8 cellular contexts compared by ENCODE assay signal in genomic region chr17:50372222-50372621, GRCh38. TPM values are rescaled to one million over a fixed set of nuclear protein-coding genes. Genes with fewer than 3 reads are reported as not detected.
A peak's percentile ranks its signal among the peaks of the same experiment; 100 is the strongest.
DNase-seq lines count a peak whose midpoint lies in the region; ATAC-seq lines count a peak whose summit lies in the region.

No MANE protein-coding gene starts in this region.

- H3K4me3 ChIP-seq in iPS-15b (ENCODE audit: low read depth, low read length) = peak overlapping the region; percentile 98

- intact Hi-C loops in posterior cingulate gyrus (cut with DNase I) = no loop called here

- peak; percentile 6 for ATAC-seq in HG03342 (IDR thresholded peaks at IDR 0.05; ENCODE audit: unreplicated experiment)
- no peak for ATAC-seq in activated naive CD4-positive, alpha-beta T cell treated with anti-CD3 and anti-CD28 coated beads, Interleukin-2, amount 50 U/mL, for 72 hours
- no peak for ATAC-seq in stimulated activated memory B cell treated with anti-CD40 and anti-IgM and Interleukin-4, amounts not matched to agents 10 μg/mL and 1 μg/mL and 100 μg/mL, for 72 hours
- ATAC-seq in GM19452 (IDR thresholded peaks at IDR 0.05; ENCODE audit: unreplicated experiment) = no peak

- H3K36me3 Mint-ChIP-seq in activated naive CD4-positive, alpha-beta T cell treated with anti-CD3 and anti-CD28 coated beads, Interleukin-2, amount 50 U/mL, for 72 hours = peaks cover 28 to 53% of the 10 kb centered on the region in 2 donors
- peaks cover 19% of the 10 kb centered on the region for H3K36me3 Mint-ChIP-seq in stimulated activated memory B cell treated with anti-CD40 and anti-IgM and Interleukin-4, amounts not matched to agents 10 μg/mL and 1 μg/mL and 100 μg/mL, for 72 hours

- H3K4me1 ChIP-seq in iPS-15b (ENCODE audit: control insufficient read depth, insufficient read depth, low read length) = no peaks in the 10 kb centered on the region

- H3K27me3 Mint-ChIP-seq in stimulated activated memory B cell treated with anti-CD40 and anti-IgM and Interleukin-4, amounts not matched to agents 10 μg/mL and 1 μg/mL and 100 μg/mL, for 72 hours = no peaks in the 10 kb centered on the region

- H3K36me3 ChIP-seq in iPS-15b (ENCODE audit: control insufficient read depth, insufficient read depth, low read length) = peaks cover 33% of the 10 kb centered on the region

- H3K9ac ChIP-seq in iPS-15b (ENCODE audit: low read depth, low read length) = peak overlapping the region; percentile 97

- DNase-seq in activated naive CD4-positive, alpha-beta T cell treated with anti-CD3 and anti-CD28 coated beads, Interleukin-2, amount 50 U/mL, for 72 hours (ENCODE audit: low spot score in 2 of 2) = no peak
- DNase-seq in 8988T = no peak
- DNase-seq in C1 segment of cervical spinal cord (lab: John Stamatoyannopoulos, UW) = no peak
- no peak for DNase-seq in posterior cingulate gyrus

- no peaks in the 10 kb centered on the region for H3K9me3 Mint-ChIP-seq in activated naive CD4-positive, alpha-beta T cell treated with anti-CD3 and anti-CD28 coated beads, Interleukin-2, amount 50 U/mL, for 72 hours
- H3K9me3 Mint-ChIP-seq in stimulated activated memory B cell treated with anti-CD40 and anti-IgM and Interleukin-4, amounts not matched to agents 10 μg/mL and 1 μg/mL and 100 μg/mL, for 72 hours = no peaks in the 10 kb centered on the region

- peak overlapping the region; percentile 98 to 99 for H3K27ac Mint-ChIP-seq in activated naive CD4-positive, alpha-beta T cell treated with anti-CD3 and anti-CD28 coated beads, Interleukin-2, amount 50 U/mL, for 72 hours
- H3K27ac Mint-ChIP-seq in stimulated activated memory B cell treated with anti-CD40 and anti-IgM and Interleukin-4, amounts not matched to agents 10 μg/mL and 1 μg/mL and 100 μg/mL, for 72 hours = peak overlapping the region; percentile 96

- H3K9me3 ChIP-seq in iPS-15b (ENCODE audit: control insufficient read depth, insufficient read depth, low read length) = no peaks in the 10 kb centered on the region

- peak overlapping the region; percentile 93 for H3K4me3 Mint-ChIP-seq in stimulated activated memory B cell treated with anti-CD40 and anti-IgM and Interleukin-4, amounts not matched to agents 10 μg/mL and 1 μg/mL and 100 μg/mL, for 72 hours

- no peaks in the 10 kb centered on the region for H3K27me3 ChIP-seq in iPS-15b (ENCODE audit: control insufficient read depth, insufficient read depth, low read length)

- peaks cover 18% of the 10 kb centered on the region for H3K4me1 Mint-ChIP-seq in stimulated activated memory B cell treated with anti-CD40 and anti-IgM and Interleukin-4, amounts not matched to agents 10 μg/mL and 1 μg/mL and 100 μg/mL, for 72 hours

RNA-seq across cellular contexts. Expression of gene MRPL27, which starts 0.8 kb away (rescaled TPM):
- total RNA-seq in activated naive CD4-positive, alpha-beta T cell treated with anti-CD3 and anti-CD28 coated beads, Interleukin-2, amount 50 U/mL, for 72 hours = 10 to 100 TPM; 63.6 to 91.4 TPM

RNA-seq across cellular contexts. Expression of gene EME1, which starts 0.8 kb away (rescaled TPM):
- total RNA-seq in activated naive CD4-positive, alpha-beta T cell treated with anti-CD3 and anti-CD28 coated beads, Interleukin-2, amount 50 U/mL, for 72 hours = 100 to 1,000 TPM in 1 of 2 donors, 10 to 100 TPM in 1; 45.9 to 101 TPM

RNA-seq across cellular contexts. Expression of gene LRRC59, which starts 25.1 kb away (rescaled TPM):
- 10 to 100 TPM; 40.3 to 66.7 TPM for total RNA-seq in activated naive CD4-positive, alpha-beta T cell treated with anti-CD3 and anti-CD28 coated beads, Interleukin-2, amount 50 U/mL, for 72 hours

RNA-seq across cellular contexts. Expression of gene XYLT2, which starts 26.3 kb away (rescaled TPM):
- total RNA-seq in activated naive CD4-positive, alpha-beta T cell treated with anti-CD3 and anti-CD28 coated beads, Interleukin-2, amount 50 U/mL, for 72 hours = 10 to 100 TPM; 31.5 to 32.7 TPM

RNA-seq across cellular contexts. Expression of gene ACSF2, which starts 53.8 kb away (rescaled TPM):
- 10 to 100 TPM; 23.6 to 27.3 TPM for total RNA-seq in activated naive CD4-positive, alpha-beta T cell treated with anti-CD3 and anti-CD28 coated beads, Interleukin-2, amount 50 U/mL, for 72 hours
